Comparison of ENCODE assay signal across 27 cellular contexts in genomic region chr13:54387607-54388006, GRCh38.
"Had no signal": no experiment of that assay in that cellular context is flagged by ENCODE, and none has a peak within 500 bp of the region (broad histone marks: within the 10 kb centered on the region; RNA-seq: fewer than 3 reads in every experiment).

No MANE protein-coding gene starts in this region.

- H3K36me3 ChIP-seq: adrenal gland, breast epithelium, MG63, WERI-Rb-1 had no signal

- H3K36me3 Mint-ChIP-seq: activated naive CD4-positive, alpha-beta T cell treated with anti-CD3 and anti-CD28 coated beads, Interleukin-2, amount 50 U/mL, for 72 hours had no signal

- H3K27ac ChIP-seq: adrenal gland, body of pancreas, breast epithelium, WERI-Rb-1 had no signal

- H3K27me3 ChIP-seq: adrenal gland, body of pancreas, breast epithelium, MG63 had no signal

- DNase-seq: activated CD4-positive, alpha-beta T cell treated with anti-CD3 and anti-CD28 coated beads, Interleukin-2, amount 10 ng/mL, durations not matched to agents 24 days and 14 days; activated CD4-positive, alpha-beta T cell treated with anti-CD3 and anti-CD28 coated beads, Interleukin-2, amount 50 U/mL, for 48 hours; activated CD8-positive, alpha-beta T cell treated with anti-CD3 and anti-CD28 coated beads, Interleukin-2, amount 10 ng/mL, durations not matched to agents 7 days and 5 days; activated gamma-delta T cell treated with Interleukin-2 at 50 U/mL for 16 hours; activated naive CD4-positive, alpha-beta T cell treated with anti-CD3 and anti-CD28 coated beads for 36 hours; activated T-cell treated with anti-CD3 and anti-CD28 coated beads for 4 hours; activated T-cell treated with anti-CD3 and anti-CD28 coated beads, Interleukin-2, amount 50 U/mL, for 4 hours; adrenal gland; body of pancreas; Kasumi-1; KG1; MG63; NCI-H1092; NCI-H1436 treated with DMSO at 0.1 percent for 48 hours; NCI-H1694 treated with DMSO at 0.1 percent for 48 hours; NCI-H2029; NCI-H345; NCI-H526; NCI-H748 treated with DMSO at 0.1 percent for 48 hours; NK-92 treated with Interleukin-12 subunit alpha and Interleukin-12 subunit beta, amount 100 ng/mL, for 24 hours; OCI-M1; Right ventricle myocardium superior; T1000; WERI-Rb-1 had no signal

- H3K4me1 Mint-ChIP-seq: activated CD4-positive, alpha-beta T cell treated with anti-CD3 and anti-CD28 coated beads, Interleukin-2, amount 10 ng/mL, durations not matched to agents 24 days and 14 days had no signal

- H3K27ac Mint-ChIP-seq: activated CD4-positive, alpha-beta T cell treated with anti-CD3 and anti-CD28 coated beads, Interleukin-2, amount 10 ng/mL, durations not matched to agents 24 days and 14 days; activated CD8-positive, alpha-beta T cell treated with anti-CD3 and anti-CD28 coated beads, Interleukin-2, amount 10 ng/mL, durations not matched to agents 7 days and 5 days; activated naive CD4-positive, alpha-beta T cell treated with anti-CD3 and anti-CD28 coated beads for 36 hours; activated naive CD4-positive, alpha-beta T cell treated with anti-CD3 and anti-CD28 coated beads, Interleukin-2, amount 50 U/mL, for 72 hours; activated T-helper 1 cell treated with anti-CD3 and anti-CD28 coated beads, Interleukin-12 subunit alpha, Interleukin-12 subunit beta, Interleukin-2, Interleukin-4 antibody, amounts not matched to agents 30 ng/mL and 10 ng/mL and 1 ng/mL, durations not matched to agents 14 hours and 24 hours and 36 hours had no signal

- H3K27me3 Mint-ChIP-seq: activated CD4-positive, alpha-beta T cell treated with anti-CD3 and anti-CD28 coated beads, Interleukin-2, amount 10 ng/mL, durations not matched to agents 24 days and 14 days had no signal

- H3K9me3 Mint-ChIP-seq: activated CD4-positive, alpha-beta T cell treated with anti-CD3 and anti-CD28 coated beads, Interleukin-2, amount 10 ng/mL, durations not matched to agents 24 days and 14 days had no signal

- H3K4me3 ChIP-seq: adrenal gland, body of pancreas, breast epithelium, MG63 had no signal

- H3K9me3 ChIP-seq: adrenal gland, body of pancreas, breast epithelium, MG63 had no signal

- H3K4me3 Mint-ChIP-seq: activated CD4-positive, alpha-beta T cell treated with anti-CD3 and anti-CD28 coated beads, Interleukin-2, amount 10 ng/mL, durations not matched to agents 24 days and 14 days; activated CD8-positive, alpha-beta T cell treated with anti-CD3 and anti-CD28 coated beads, Interleukin-2, amount 10 ng/mL, durations not matched to agents 7 days and 5 days; activated naive CD4-positive, alpha-beta T cell treated with anti-CD3 and anti-CD28 coated beads for 36 hours; activated T-cell treated with anti-CD3 and anti-CD28 coated beads, Interleukin-2, amount 50 U/mL, for 4 hours; activated T-helper 1 cell treated with anti-CD3 and anti-CD28 coated beads, Interleukin-12 subunit alpha, Interleukin-12 subunit beta, Interleukin-2, Interleukin-4 antibody, amounts not matched to agents 30 ng/mL and 10 ng/mL and 1 ng/mL, durations not matched to agents 14 hours and 24 hours and 36 hours had no signal

- H3K4me1 ChIP-seq: adrenal gland, body of pancreas, breast epithelium had no signal
